Comparison of ENCODE assay signal across 19 cellular contexts in genomic region chr11:80958966-80959365, GRCh38.
DNase-seq lines count a peak whose midpoint lies in the region; ATAC-seq and TF ChIP-seq lines count a peak whose summit lies in the region.
"Had no signal": no experiment of that assay in that cellular context is flagged by ENCODE, and none has a peak within 500 bp of the region (broad histone marks: within the 10 kb centered on the region; RNA-seq: fewer than 3 reads in every experiment).

No MANE protein-coding gene starts in this region.

- no peak overlapping the region for H3K4me3 Mint-ChIP-seq in MCF 10A (ENCODE audit: unreplicated experiment)
- H3K4me3 Mint-ChIP-seq in activated CD4-positive, alpha-beta T cell treated with anti-CD3 and anti-CD28 coated beads for 36 hours, result no peak overlapping the region
- H3K4me3 Mint-ChIP-seq in activated CD4-positive, alpha-beta memory T cell treated with anti-CD3 and anti-CD28 coated beads, Interleukin-2, amount 10 ng/mL, durations not matched to agents 7 days and 5 days, result no peak overlapping the region
- H3K4me3 Mint-ChIP-seq: CD14-positive monocyte had no signal

- H3K9me3 Mint-ChIP-seq in MCF 10A (ENCODE audit: unreplicated experiment), result peaks cover 8% of the 10 kb centered on the region
- peaks cover 15% of the 10 kb centered on the region for H3K9me3 Mint-ChIP-seq in activated CD4-positive, alpha-beta T cell treated with anti-CD3 and anti-CD28 coated beads for 36 hours (ENCODE audit: low read depth)
- peaks cover 12% of the 10 kb centered on the region for H3K9me3 Mint-ChIP-seq in activated CD4-positive, alpha-beta memory T cell treated with anti-CD3 and anti-CD28 coated beads, Interleukin-2, amount 10 ng/mL, durations not matched to agents 7 days and 5 days

- H3K27me3 ChIP-seq in breast epithelium (no peaks in the 10 kb centered on the region), mammary epithelial cell (ENCODE audit: insufficient read depth, low read length) (no peaks in the 10 kb centered on the region)
- no peaks in the 10 kb centered on the region for H3K27me3 ChIP-seq in effector memory CD4-positive, alpha-beta T cell (replicated peaks; ENCODE audit: control insufficient read depth, insufficient read depth, low read length, poor library complexity, severe bottlenecking)

- dilution Hi-C loops in mammary epithelial cell (cut with HindIII; ENCODE audit: low sequenced_read_pairs), result no loop called here

- peak overlapping the region; percentile 57 for H3K4me2 ChIP-seq in mammary epithelial cell (ENCODE audit: insufficient read depth, low read depth, low read length)

- peaks cover 6% of the 10 kb centered on the region for H3K36me3 Mint-ChIP-seq in MCF 10A (ENCODE audit: insufficient read depth, unreplicated experiment)
- no peaks in the 10 kb centered on the region for H3K36me3 Mint-ChIP-seq in activated CD4-positive, alpha-beta T cell treated with anti-CD3 and anti-CD28 coated beads for 36 hours (ENCODE audit: low read depth)
- no peaks in the 10 kb centered on the region for H3K36me3 Mint-ChIP-seq in activated CD4-positive, alpha-beta memory T cell treated with anti-CD3 and anti-CD28 coated beads, Interleukin-2, amount 10 ng/mL, durations not matched to agents 7 days and 5 days (ENCODE audit: low read depth)
- H3K36me3 Mint-ChIP-seq: CD14-positive monocyte had no signal

- H3K9me3 ChIP-seq in breast epithelium (no peaks in the 10 kb centered on the region), mammary epithelial cell (replicated peaks; ENCODE audit: insufficient read depth, low read length) (no peaks in the 10 kb centered on the region)
- no peaks in the 10 kb centered on the region for H3K9me3 ChIP-seq in effector memory CD4-positive, alpha-beta T cell (ENCODE audit: control insufficient read depth, low read length)
- H3K9me3 ChIP-seq: HAP-1 had no signal

- TF ChIP-seq POLR2A in breast epithelium (IDR thresholded peaks at IDR 0.05), result no peak

- DNase-seq in MCF 10A (ENCODE audit: unreplicated experiment) (no peak), breast epithelium (ENCODE audit: low spot score in 2 of 2) (no peak), mammary epithelial cell (no peak), fibroblast of the aortic adventitia (ENCODE audit: low read depth) (peak; percentile 16), NCI-H526 (lab: John Stamatoyannopoulos, UW) (no peak)
- DNase-seq in activated CD4-positive, alpha-beta T cell treated with anti-CD3 and anti-CD28 coated beads for 36 hours, result no peak
- no peak for DNase-seq in effector memory CD4-positive, alpha-beta T cell
- no peak for DNase-seq in activated CD4-positive, alpha-beta memory T cell treated with anti-CD3 and anti-CD28 coated beads, Interleukin-2, amount 10 ng/mL, durations not matched to agents 7 days and 5 days
- DNase-seq: AML-193, KBM-7, NCI-H1092, NCI-H1436, NCI-H187 treated with DMSO at 0.1 percent for 48 hours, NCI-H2107, NCI-H748 treated with DMSO at 0.1 percent for 48 hours had no signal

- H4K20me1 ChIP-seq in mammary epithelial cell (ENCODE audit: insufficient read depth, low read length), result no peaks in the 10 kb centered on the region

- no peaks in the 10 kb centered on the region for H3K4me1 ChIP-seq in breast epithelium
- peaks cover 23% of the 10 kb centered on the region for H3K4me1 ChIP-seq in mammary epithelial cell (ENCODE audit: insufficient read depth, low read length)
- H3K4me1 ChIP-seq in effector memory CD4-positive, alpha-beta T cell (ENCODE audit: control insufficient read depth, insufficient read depth, low read length, poor library complexity, severe bottlenecking), result no peaks in the 10 kb centered on the region

- no peaks in the 10 kb centered on the region for H3K27me3 Mint-ChIP-seq in MCF 10A (ENCODE audit: insufficient read depth, unreplicated experiment)
- H3K27me3 Mint-ChIP-seq in activated CD4-positive, alpha-beta T cell treated with anti-CD3 and anti-CD28 coated beads for 36 hours, result no peaks in the 10 kb centered on the region
- H3K27me3 Mint-ChIP-seq in activated CD4-positive, alpha-beta memory T cell treated with anti-CD3 and anti-CD28 coated beads, Interleukin-2, amount 10 ng/mL, durations not matched to agents 7 days and 5 days, result no peaks in the 10 kb centered on the region

- WGBS in mammary epithelial cell (ENCODE audit: low coverage, missing lambda C conversion rate), result 36% methylated on average over 4 of the region's 4 CpGs

- H3K27ac Mint-ChIP-seq in MCF 10A (ENCODE audit: low read depth, unreplicated experiment), result peak overlapping the region; percentile 94
- no peak overlapping the region for H3K27ac Mint-ChIP-seq in activated CD4-positive, alpha-beta T cell treated with anti-CD3 and anti-CD28 coated beads for 36 hours
- no peak overlapping the region for H3K27ac Mint-ChIP-seq in activated CD4-positive, alpha-beta memory T cell treated with anti-CD3 and anti-CD28 coated beads, Interleukin-2, amount 10 ng/mL, durations not matched to agents 7 days and 5 days
- H3K27ac Mint-ChIP-seq: CD14-positive monocyte had no signal

- H3K4me1 Mint-ChIP-seq in MCF 10A (ENCODE audit: insufficient read depth, unreplicated experiment), result peaks cover 24% of the 10 kb centered on the region
- no peaks in the 10 kb centered on the region for H3K4me1 Mint-ChIP-seq in activated CD4-positive, alpha-beta T cell treated with anti-CD3 and anti-CD28 coated beads for 36 hours
- no peaks in the 10 kb centered on the region for H3K4me1 Mint-ChIP-seq in activated CD4-positive, alpha-beta memory T cell treated with anti-CD3 and anti-CD28 coated beads, Interleukin-2, amount 10 ng/mL, durations not matched to agents 7 days and 5 days
- H3K4me1 Mint-ChIP-seq: CD14-positive monocyte had no signal

- H3K27ac ChIP-seq in breast epithelium (no peak overlapping the region), mammary epithelial cell (ENCODE audit: insufficient read depth, low read depth, low read length) (no peak overlapping the region)
- no peak overlapping the region for H3K27ac ChIP-seq in effector memory CD4-positive, alpha-beta T cell (ENCODE audit: insufficient read depth, low read length, poor library complexity, severe bottlenecking)
- H3K27ac ChIP-seq: 22Rv1, RWPE1 had no signal

- intact Hi-C loops in MCF 10A (cut with micrococcal nuclease), result no loop called here
- intact Hi-C loops in breast epithelium (cut with DNase I; ENCODE audit: low total_unique reads), result no loop called here
- intact Hi-C loops in mammary epithelial cell (cut with micrococcal nuclease), result no loop called here
- intact Hi-C loops in activated CD4-positive, alpha-beta T cell treated with anti-CD3 and anti-CD28 coated beads for 36 hours (cut with DNase I, micrococcal nuclease), result no loop called here

- H3K4me3 ChIP-seq in breast epithelium (no peak overlapping the region), mammary epithelial cell (replicated peaks in 1 of 3; ENCODE audit: insufficient read depth in 1 of 3, low read depth in 2 of 3, low read length in 3 of 3) (no peak overlapping the region), fibroblast of the aortic adventitia (ENCODE audit: low read depth, low read length) (no peak overlapping the region)
- no peak overlapping the region for H3K4me3 ChIP-seq in effector memory CD4-positive, alpha-beta T cell (ENCODE audit: insufficient read depth, low read depth, low read length, poor library complexity, severe bottlenecking)
- H3K4me3 ChIP-seq: HAP-1 had no signal

- H3K36me3 ChIP-seq in breast epithelium, result no peaks in the 10 kb centered on the region
- H3K36me3 ChIP-seq in mammary epithelial cell (ENCODE audit: insufficient read depth, low read length), result no peaks in the 10 kb centered on the region
- no peaks in the 10 kb centered on the region for H3K36me3 ChIP-seq in effector memory CD4-positive, alpha-beta T cell (ENCODE audit: control insufficient read depth, insufficient read depth, low read length)
- H3K36me3 ChIP-seq: HAP-1 had no signal

- no peak overlapping the region for H3K9ac ChIP-seq in mammary epithelial cell (ENCODE audit: insufficient read depth, low read length)

- CTCF ChIA-PET in MCF 10A (lab: Yijun Ruan, JAX) (no interaction called here), mammary epithelial cell (lab: Charles Lee; ENCODE audit: low non-redundant PET) (no interaction called here)
- CTCF ChIA-PET in activated CD4-positive, alpha-beta T cell treated with anti-CD3 and anti-CD28 coated beads for 36 hours (lab: Charles Lee), result no interaction called here
- CTCF ChIA-PET in activated CD4-positive, alpha-beta memory T cell treated with anti-CD3 and anti-CD28 coated beads, Interleukin-2, amount 10 ng/mL, durations not matched to agents 7 days and 5 days (lab: Charles Lee), result no interaction called here

- in situ Hi-C loops in mammary epithelial cell (cut with MboI; ENCODE audit: low sequenced_read_pairs in 2 of 2), result no loop called here

- POLR2A ChIA-PET in MCF 10A (lab: Yijun Ruan, JAX), result interaction anchor here (0.6 kb wide), 1 partner anchor 38 kb away, joined by 4 read pairs; no protein-coding TSS in a partner anchor
- POLR2A ChIA-PET in activated CD4-positive, alpha-beta T cell treated with anti-CD3 and anti-CD28 coated beads for 36 hours (lab: Charles Lee), result no interaction called here
- POLR2A ChIA-PET in activated CD4-positive, alpha-beta memory T cell treated with anti-CD3 and anti-CD28 coated beads, Interleukin-2, amount 10 ng/mL, durations not matched to agents 7 days and 5 days (lab: Charles Lee), result no interaction called here

- H2AFZ ChIP-seq in mammary epithelial cell (ENCODE audit: low read depth, low read length), result peak overlapping the region; percentile 22

- BruUV-seq in MCF 10A (replicated peaks; lab: Mats Ljungman, UMichigan) (no TSS peak), mammary epithelial cell (replicated peaks; lab: Mats Ljungman, UMichigan) (no TSS peak)

- TF ChIP-seq CTCF in MCF 10A (IDR thresholded peaks at IDR 0.05; ENCODE audit: unreplicated experiment) (no peak), breast epithelium (IDR thresholded peaks at IDR 0.05) (no peak), mammary epithelial cell (conservative IDR thresholded peaks at IDR 0.05 in 1 of 2, IDR thresholded peaks at IDR 0.05 in 1 of 2; ENCODE audit: extremely low read depth in 1 of 2, insufficient read depth in 1 of 2, low read depth in 1 of 2, low read length in 2 of 2) (no peak), fibroblast of the aortic adventitia (IDR thresholded peaks at IDR 0.05; ENCODE audit: insufficient read depth, low read length) (no peak)

- H3K79me2 ChIP-seq in mammary epithelial cell (ENCODE audit: insufficient read depth, low read length), result no peaks in the 10 kb centered on the region

- ATAC-seq in activated CD4-positive, alpha-beta T cell treated with anti-CD3 and anti-CD28 coated beads for 36 hours, result no peak
